In the genomic region with DNA sequence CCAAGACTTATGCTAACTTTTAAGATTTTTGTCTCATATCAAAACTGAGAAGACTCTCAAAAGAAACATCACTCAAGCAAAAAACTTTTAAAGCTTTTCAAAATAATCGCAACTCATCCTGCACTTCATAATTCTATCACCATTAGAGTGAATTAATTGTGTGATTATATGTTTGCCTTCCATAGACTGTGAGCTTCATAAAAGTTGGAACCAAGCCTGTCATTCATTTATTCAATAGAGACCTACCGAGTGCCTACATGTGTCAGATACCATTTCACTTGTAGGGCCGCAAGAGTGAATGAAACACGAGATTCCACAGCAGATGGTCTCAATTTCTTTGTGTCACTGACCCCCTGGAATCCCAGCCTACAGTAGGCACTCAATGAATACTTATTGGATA, we compare ENCODE assay signal across 2 cellular contexts.
A peak's percentile ranks its signal among the peaks of the same experiment; 100 is the strongest.
TF ChIP-seq lines count a peak whose summit lies in the region.

No MANE protein-coding gene starts in this region.

TF ChIP-seq in HepG2, 621 proteins besides CTCF, POLR2A, EP300 and RAD21 (continues in another document):
- TF ChIP-seq ZNF629 (CRISPR knock-in tag; conservative IDR thresholded peaks at IDR 0.05) = no peak
- no peak for TF ChIP-seq ZNF230 (CRISPR knock-in tag; IDR thresholded peaks at IDR 0.05)
- TF ChIP-seq ZNF468 (CRISPR knock-in tag; IDR thresholded peaks at IDR 0.05) = no peak
- TF ChIP-seq, protein P1, sequence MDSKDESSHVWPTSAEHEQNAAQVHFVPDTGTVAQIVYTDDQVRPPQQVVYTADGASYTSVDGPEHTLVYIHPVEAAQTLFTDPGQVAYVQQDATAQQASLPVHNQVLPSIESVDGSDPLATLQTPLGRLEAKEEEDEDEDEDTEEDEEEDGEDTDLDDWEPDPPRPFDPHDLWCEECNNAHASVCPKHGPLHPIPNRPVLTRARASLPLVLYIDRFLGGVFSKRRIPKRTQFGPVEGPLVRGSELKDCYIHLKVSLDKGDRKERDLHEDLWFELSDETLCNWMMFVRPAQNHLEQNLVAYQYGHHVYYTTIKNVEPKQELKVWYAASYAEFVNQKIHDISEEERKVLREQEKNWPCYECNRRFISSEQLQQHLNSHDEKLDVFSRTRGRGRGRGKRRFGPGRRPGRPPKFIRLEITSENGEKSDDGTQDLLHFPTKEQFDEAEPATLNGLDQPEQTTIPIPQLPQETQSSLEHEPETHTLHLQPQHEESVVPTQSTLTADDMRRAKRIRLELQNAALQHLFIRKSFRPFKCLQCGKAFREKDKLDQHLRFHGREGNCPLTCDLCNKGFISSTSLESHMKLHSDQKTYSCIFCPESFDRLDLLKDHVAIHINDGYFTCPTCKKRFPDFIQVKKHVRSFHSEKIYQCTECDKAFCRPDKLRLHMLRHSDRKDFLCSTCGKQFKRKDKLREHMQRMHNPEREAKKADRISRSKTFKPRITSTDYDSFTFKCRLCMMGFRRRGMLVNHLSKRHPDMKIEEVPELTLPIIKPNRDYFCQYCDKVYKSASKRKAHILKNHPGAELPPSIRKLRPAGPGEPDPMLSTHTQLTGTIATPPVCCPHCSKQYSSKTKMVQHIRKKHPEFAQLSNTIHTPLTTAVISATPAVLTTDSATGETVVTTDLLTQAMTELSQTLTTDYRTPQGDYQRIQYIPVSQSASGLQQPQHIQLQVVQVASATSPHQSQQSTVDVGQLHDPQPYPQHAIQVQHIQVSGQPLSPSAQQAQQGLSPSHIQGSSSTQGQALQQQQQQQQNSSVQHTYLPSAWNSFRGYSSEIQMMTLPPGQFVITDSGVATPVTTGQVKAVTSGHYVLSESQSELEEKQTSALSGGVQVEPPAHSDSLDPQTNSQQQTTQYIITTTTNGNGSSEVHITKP (CRISPR knock-in tag; IDR thresholded peaks at IDR 0.05; ENCODE audit: low read depth) = no peak
- TF ChIP-seq, protein P2, sequence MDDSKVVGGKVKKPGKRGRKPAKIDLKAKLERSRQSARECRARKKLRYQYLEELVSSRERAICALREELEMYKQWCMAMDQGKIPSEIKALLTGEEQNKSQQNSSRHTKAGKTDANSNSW (CRISPR knock-in tag; IDR thresholded peaks at IDR 0.05; ENCODE audit: borderline replicate concordance) = no peak
- no peak for TF ChIP-seq ZNF782 (CRISPR knock-in tag; IDR thresholded peaks at IDR 0.05; ENCODE audit: borderline replicate concordance)
- no peak for TF ChIP-seq MED1 (CRISPR knock-in tag; IDR thresholded peaks at IDR 0.05)
- no peak for TF ChIP-seq MEIS2 (CRISPR knock-in tag; IDR thresholded peaks at IDR 0.05)
- no peak for TF ChIP-seq ZNF24 (IDR thresholded peaks at IDR 0.05)
- no peak for TF ChIP-seq ZNF7 (CRISPR knock-in tag; IDR thresholded peaks at IDR 0.05)
- no peak for TF ChIP-seq EEA1 (CRISPR knock-in tag; IDR thresholded peaks at IDR 0.05; ENCODE audit: borderline replicate concordance)
- TF ChIP-seq, protein P3, sequence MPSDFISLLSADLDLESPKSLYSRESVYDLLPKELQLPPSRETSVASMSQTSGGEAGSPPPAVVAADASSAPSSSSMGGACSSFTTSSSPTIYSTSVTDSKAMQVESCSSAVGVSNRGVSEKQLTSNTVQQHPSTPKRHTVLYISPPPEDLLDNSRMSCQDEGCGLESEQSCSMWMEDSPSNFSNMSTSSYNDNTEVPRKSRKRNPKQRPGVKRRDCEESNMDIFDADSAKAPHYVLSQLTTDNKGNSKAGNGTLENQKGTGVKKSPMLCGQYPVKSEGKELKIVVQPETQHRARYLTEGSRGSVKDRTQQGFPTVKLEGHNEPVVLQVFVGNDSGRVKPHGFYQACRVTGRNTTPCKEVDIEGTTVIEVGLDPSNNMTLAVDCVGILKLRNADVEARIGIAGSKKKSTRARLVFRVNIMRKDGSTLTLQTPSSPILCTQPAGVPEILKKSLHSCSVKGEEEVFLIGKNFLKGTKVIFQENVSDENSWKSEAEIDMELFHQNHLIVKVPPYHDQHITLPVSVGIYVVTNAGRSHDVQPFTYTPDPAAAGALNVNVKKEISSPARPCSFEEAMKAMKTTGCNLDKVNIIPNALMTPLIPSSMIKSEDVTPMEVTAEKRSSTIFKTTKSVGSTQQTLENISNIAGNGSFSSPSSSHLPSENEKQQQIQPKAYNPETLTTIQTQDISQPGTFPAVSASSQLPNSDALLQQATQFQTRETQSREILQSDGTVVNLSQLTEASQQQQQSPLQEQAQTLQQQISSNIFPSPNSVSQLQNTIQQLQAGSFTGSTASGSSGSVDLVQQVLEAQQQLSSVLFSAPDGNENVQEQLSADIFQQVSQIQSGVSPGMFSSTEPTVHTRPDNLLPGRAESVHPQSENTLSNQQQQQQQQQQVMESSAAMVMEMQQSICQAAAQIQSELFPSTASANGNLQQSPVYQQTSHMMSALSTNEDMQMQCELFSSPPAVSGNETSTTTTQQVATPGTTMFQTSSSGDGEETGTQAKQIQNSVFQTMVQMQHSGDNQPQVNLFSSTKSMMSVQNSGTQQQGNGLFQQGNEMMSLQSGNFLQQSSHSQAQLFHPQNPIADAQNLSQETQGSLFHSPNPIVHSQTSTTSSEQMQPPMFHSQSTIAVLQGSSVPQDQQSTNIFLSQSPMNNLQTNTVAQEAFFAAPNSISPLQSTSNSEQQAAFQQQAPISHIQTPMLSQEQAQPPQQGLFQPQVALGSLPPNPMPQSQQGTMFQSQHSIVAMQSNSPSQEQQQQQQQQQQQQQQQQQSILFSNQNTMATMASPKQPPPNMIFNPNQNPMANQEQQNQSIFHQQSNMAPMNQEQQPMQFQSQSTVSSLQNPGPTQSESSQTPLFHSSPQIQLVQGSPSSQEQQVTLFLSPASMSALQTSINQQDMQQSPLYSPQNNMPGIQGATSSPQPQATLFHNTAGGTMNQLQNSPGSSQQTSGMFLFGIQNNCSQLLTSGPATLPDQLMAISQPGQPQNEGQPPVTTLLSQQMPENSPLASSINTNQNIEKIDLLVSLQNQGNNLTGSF (CRISPR knock-in tag; IDR thresholded peaks at IDR 0.05) = no peak
- no peak for TF ChIP-seq ZNF451 (CRISPR knock-in tag; IDR thresholded peaks at IDR 0.05)
- TF ChIP-seq ESRRA (CRISPR knock-in tag; IDR thresholded peaks at IDR 0.05; ENCODE audit: low read depth) = no peak

TF ChIP-seq in GM12878, 131 proteins besides CTCF, POLR2A, EP300 and RAD21:
- TF ChIP-seq MYB (IDR thresholded peaks at IDR 0.05; ENCODE audit: borderline replicate concordance, low read depth, low read length) (no peak), MEF2B (IDR thresholded peaks at IDR 0.05; ENCODE audit: partially characterized antibody, poor library complexity, severe bottlenecking) (no peak), BCL11A (IDR thresholded peaks at IDR 0.05; ENCODE audit: low read depth, low read length) (no peak), TBL1XR1 (IDR thresholded peaks at IDR 0.05; ENCODE audit: low read depth, low read length) (no peak), PAX5 (IDR thresholded peaks at IDR 0.05; ENCODE audit: borderline replicate concordance, low read depth, low read length) (no peak), FOXK2 (IDR thresholded peaks at IDR 0.05) (no peak), ZSCAN29 (IDR thresholded peaks at IDR 0.05) (no peak), SMARCA5 (IDR thresholded peaks at IDR 0.05) (0 out of 2 replicates have a peak, but pooled peaks have one; percentile 16), ZNF24 (IDR thresholded peaks at IDR 0.05) (peak; percentile 75), SUPT20H (IDR thresholded peaks at IDR 0.05; ENCODE audit: borderline replicate concordance, control insufficient read depth, low read depth, low read length) (no peak), MTA2 (IDR thresholded peaks at IDR 0.05; ENCODE audit: low read depth) (no peak)
- TF ChIP-seq, protein P4, sequence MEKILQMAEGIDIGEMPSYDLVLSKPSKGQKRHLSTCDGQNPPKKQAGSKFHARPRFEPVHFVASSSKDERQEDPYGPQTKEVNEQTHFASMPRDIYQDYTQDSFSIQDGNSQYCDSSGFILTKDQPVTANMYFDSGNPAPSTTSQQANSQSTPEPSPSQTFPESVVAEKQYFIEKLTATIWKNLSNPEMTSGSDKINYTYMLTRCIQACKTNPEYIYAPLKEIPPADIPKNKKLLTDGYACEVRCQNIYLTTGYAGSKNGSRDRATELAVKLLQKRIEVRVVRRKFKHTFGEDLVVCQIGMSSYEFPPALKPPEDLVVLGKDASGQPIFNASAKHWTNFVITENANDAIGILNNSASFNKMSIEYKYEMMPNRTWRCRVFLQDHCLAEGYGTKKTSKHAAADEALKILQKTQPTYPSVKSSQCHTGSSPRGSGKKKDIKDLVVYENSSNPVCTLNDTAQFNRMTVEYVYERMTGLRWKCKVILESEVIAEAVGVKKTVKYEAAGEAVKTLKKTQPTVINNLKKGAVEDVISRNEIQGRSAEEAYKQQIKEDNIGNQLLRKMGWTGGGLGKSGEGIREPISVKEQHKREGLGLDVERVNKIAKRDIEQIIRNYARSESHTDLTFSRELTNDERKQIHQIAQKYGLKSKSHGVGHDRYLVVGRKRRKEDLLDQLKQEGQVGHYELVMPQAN (conservative IDR thresholded peaks at IDR 0.05) = no peak
- TF ChIP-seq, protein P5, sequence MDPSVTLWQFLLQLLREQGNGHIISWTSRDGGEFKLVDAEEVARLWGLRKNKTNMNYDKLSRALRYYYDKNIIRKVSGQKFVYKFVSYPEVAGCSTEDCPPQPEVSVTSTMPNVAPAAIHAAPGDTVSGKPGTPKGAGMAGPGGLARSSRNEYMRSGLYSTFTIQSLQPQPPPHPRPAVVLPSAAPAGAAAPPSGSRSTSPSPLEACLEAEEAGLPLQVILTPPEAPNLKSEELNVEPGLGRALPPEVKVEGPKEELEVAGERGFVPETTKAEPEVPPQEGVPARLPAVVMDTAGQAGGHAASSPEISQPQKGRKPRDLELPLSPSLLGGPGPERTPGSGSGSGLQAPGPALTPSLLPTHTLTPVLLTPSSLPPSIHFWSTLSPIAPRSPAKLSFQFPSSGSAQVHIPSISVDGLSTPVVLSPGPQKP (IDR thresholded peaks at IDR 0.05; ENCODE audit: low read depth, low read length) = no peak
- TF ChIP-seq, protein P6, sequence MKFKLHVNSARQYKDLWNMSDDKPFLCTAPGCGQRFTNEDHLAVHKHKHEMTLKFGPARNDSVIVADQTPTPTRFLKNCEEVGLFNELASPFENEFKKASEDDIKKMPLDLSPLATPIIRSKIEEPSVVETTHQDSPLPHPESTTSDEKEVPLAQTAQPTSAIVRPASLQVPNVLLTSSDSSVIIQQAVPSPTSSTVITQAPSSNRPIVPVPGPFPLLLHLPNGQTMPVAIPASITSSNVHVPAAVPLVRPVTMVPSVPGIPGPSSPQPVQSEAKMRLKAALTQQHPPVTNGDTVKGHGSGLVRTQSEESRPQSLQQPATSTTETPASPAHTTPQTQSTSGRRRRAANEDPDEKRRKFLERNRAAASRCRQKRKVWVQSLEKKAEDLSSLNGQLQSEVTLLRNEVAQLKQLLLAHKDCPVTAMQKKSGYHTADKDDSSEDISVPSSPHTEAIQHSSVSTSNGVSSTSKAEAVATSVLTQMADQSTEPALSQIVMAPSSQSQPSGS (IDR thresholded peaks at IDR 0.05; ENCODE audit: low read length) = no peak
